ENCODE assay signal across 24 cellular contexts in genomic region chr20:35461620-35462019, GRCh38. TPM values are rescaled to one million over a fixed set of nuclear protein-coding genes. Genes with fewer than 3 reads are reported as not detected.
A peak's percentile ranks its signal among the peaks of the same experiment; 100 is the strongest.
DNase-seq lines count a peak whose midpoint lies in the region; ATAC-seq, FAIRE-seq and TF ChIP-seq lines count a peak whose summit lies in the region.
"Had no signal": no experiment of that assay in that cellular context is flagged by ENCODE, and none has a peak within 500 bp of the region (broad histone marks: within the 10 kb centered on the region; RNA-seq: fewer than 3 reads in every experiment).

No MANE protein-coding gene starts in this region.

- peaks cover 26% of the 10 kb centered on the region for H3K4me1 Mint-ChIP-seq in astrocyte (ENCODE audit: low read depth, unreplicated experiment)
- H3K4me1 Mint-ChIP-seq in activated T-helper 2 cell treated with anti-CD3 and anti-CD28 coated beads, Interferon-gamma antibody, Interleukin-2, Interleukin-4, amounts not matched to agents 10 μg/mL and 5 μg/mL and 100 μg/mL, durations not matched to agents 14 hours and 24 hours and 36 hours (ENCODE audit: low read depth): peaks cover 13% of the 10 kb centered on the region
- H3K4me1 Mint-ChIP-seq in immature natural killer cell: peaks cover 0 to 6% of the 10 kb centered on the region in 2 donors
- H3K4me1 Mint-ChIP-seq: CD14-positive monocyte had no signal

- H3K27ac ChIP-seq in BLaER1 treated with 17β-estradiol and CSF1 and Interleukin-3, amounts not matched to agents 10 nM and 100 nM: peak overlapping the region in 5 of 11 experiments; percentile 24 to 57 (median 47); a peak in 10 of 22 replicates
- no peak overlapping the region for H3K27ac ChIP-seq in astrocyte (ENCODE audit: low read depth, low read length)
- H3K27ac ChIP-seq: brain microvascular endothelial cell, colonic mucosa, heart left ventricle, ovary, upper lobe of left lung had no signal

- no peak overlapping the region for H3K4me3 ChIP-seq in BLaER1 treated with 17β-estradiol and CSF1 and Interleukin-3, amounts not matched to agents 10 nM and 100 nM
- no peak overlapping the region for H3K4me3 ChIP-seq in astrocyte (ENCODE audit: insufficient read depth, low read depth, low read length)
- H3K4me3 ChIP-seq: colonic mucosa, heart left ventricle, ovary, upper lobe of left lung had no signal

- no peaks in the 10 kb centered on the region for H3K27me3 Mint-ChIP-seq in astrocyte (ENCODE audit: low read depth, unreplicated experiment)
- H3K27me3 Mint-ChIP-seq in activated T-helper 2 cell treated with anti-CD3 and anti-CD28 coated beads, Interferon-gamma antibody, Interleukin-2, Interleukin-4, amounts not matched to agents 10 μg/mL and 5 μg/mL and 100 μg/mL, durations not matched to agents 14 hours and 24 hours and 36 hours (ENCODE audit: low read depth): no peaks in the 10 kb centered on the region
- peaks cover 0 to 1% (median 0%) of the 10 kb centered on the region in 3 donors for H3K27me3 Mint-ChIP-seq in immature natural killer cell (ENCODE audit: low read depth in 3 of 3)
- H3K27me3 Mint-ChIP-seq: activated naive CD8-positive, alpha-beta T cell treated with anti-CD3 and anti-CD28 coated beads, Interleukin-2, amount 50 U/mL, for 24 hours; natural killer cell treated with Interleukin-12 subunit alpha and Interleukin-12 subunit beta and Interleukin-15 and Interleukin-18, amount 100 ng/mL, for 72 hours had no signal

- no peak for FAIRE-seq in astrocyte (lab: Jason Lieb, UNC)
- FAIRE-seq: GM18507 had no signal

- peaks cover 25 to 67% (median 44%) of the 10 kb centered on the region in 11 experiments; a peak in 20 of 22 replicates for H3K36me3 ChIP-seq in BLaER1 treated with 17β-estradiol and CSF1 and Interleukin-3, amounts not matched to agents 10 nM and 100 nM
- H3K36me3 ChIP-seq in astrocyte (ENCODE audit: insufficient read depth, low read length): peaks cover 27% of the 10 kb centered on the region
- H3K36me3 ChIP-seq: colonic mucosa, ovary had no signal

- H3K9me3 Mint-ChIP-seq in astrocyte (ENCODE audit: unreplicated experiment) (no peaks in the 10 kb centered on the region), immature natural killer cell (no peaks in the 10 kb centered on the region)
- H3K9me3 Mint-ChIP-seq in activated T-helper 2 cell treated with anti-CD3 and anti-CD28 coated beads, Interferon-gamma antibody, Interleukin-2, Interleukin-4, amounts not matched to agents 10 μg/mL and 5 μg/mL and 100 μg/mL, durations not matched to agents 14 hours and 24 hours and 36 hours: no peaks in the 10 kb centered on the region
- H3K9me3 Mint-ChIP-seq: activated naive CD8-positive, alpha-beta T cell treated with anti-CD3 and anti-CD28 coated beads, Interleukin-2, amount 50 U/mL, for 24 hours; CD14-positive monocyte; natural killer cell treated with Interleukin-12 subunit alpha and Interleukin-12 subunit beta and Interleukin-15 and Interleukin-18, amount 100 ng/mL, for 72 hours; WTC11 had no signal

- H3K79me2 ChIP-seq in astrocyte (ENCODE audit: insufficient read depth, low read length): peaks cover 39% of the 10 kb centered on the region

- H3K27me3 ChIP-seq in BLaER1 treated with 17β-estradiol and CSF1 and Interleukin-3, amounts not matched to agents 10 nM and 100 nM: no peaks in the 10 kb centered on the region
- H3K27me3 ChIP-seq in astrocyte (ENCODE audit: insufficient read depth, low read length): no peaks in the 10 kb centered on the region
- H3K27me3 ChIP-seq: brain microvascular endothelial cell, colonic mucosa, heart left ventricle, ovary, upper lobe of left lung had no signal

- TF ChIP-seq CTCF in astrocyte (IDR thresholded peaks at IDR 0.05; ENCODE audit: insufficient read depth, low read depth, low read length): no peak

- H3K4me1 ChIP-seq in BLaER1 treated with 17β-estradiol and CSF1 and Interleukin-3, amounts not matched to agents 10 nM and 100 nM: peaks cover 12 to 83% (median 73%) of the 10 kb centered on the region in 10 experiments
- peaks cover 18% of the 10 kb centered on the region for H3K4me1 ChIP-seq in astrocyte (ENCODE audit: insufficient read depth, low read length)
- H3K4me1 ChIP-seq: colonic mucosa, upper lobe of left lung had no signal

- peaks cover 6 to 32% (median 21%) of the 10 kb centered on the region in 11 experiments; a peak in 17 of 22 replicates for H4K20me1 ChIP-seq in BLaER1 treated with 17β-estradiol and CSF1 and Interleukin-3, amounts not matched to agents 10 nM and 100 nM
- peaks cover 35% of the 10 kb centered on the region for H4K20me1 ChIP-seq in astrocyte (ENCODE audit: insufficient read depth, low read length)

- no peak for ATAC-seq in GM18520 (IDR thresholded peaks at IDR 0.05; ENCODE audit: unreplicated experiment)
- no peak for ATAC-seq in HG03439 (IDR thresholded peaks at IDR 0.05; ENCODE audit: unreplicated experiment)
- ATAC-seq: activated naive CD8-positive, alpha-beta T cell treated with anti-CD3 and anti-CD28 coated beads, Interleukin-2, amount 50 U/mL, for 24 hours; heart left ventricle; left colon; natural killer cell treated with Interleukin-12 subunit alpha and Interleukin-12 subunit beta and Interleukin-15 and Interleukin-18, amount 100 ng/mL, for 72 hours; Right ventricle myocardium inferior; WTC11 had no signal

- H3K27ac Mint-ChIP-seq in astrocyte (ENCODE audit: unreplicated experiment) (no peak overlapping the region), immature natural killer cell (no peak overlapping the region)
- H3K27ac Mint-ChIP-seq in activated T-helper 2 cell treated with anti-CD3 and anti-CD28 coated beads, Interferon-gamma antibody, Interleukin-2, Interleukin-4, amounts not matched to agents 10 μg/mL and 5 μg/mL and 100 μg/mL, durations not matched to agents 14 hours and 24 hours and 36 hours: no peak overlapping the region
- H3K27ac Mint-ChIP-seq: activated naive CD8-positive, alpha-beta T cell treated with anti-CD3 and anti-CD28 coated beads, Interleukin-2, amount 50 U/mL, for 24 hours; CD14-positive monocyte; WTC11 had no signal

- peak overlapping the region in 9 of 11 experiments; percentile 25 to 80 (median 66); a peak in 17 of 22 replicates for H3K4me2 ChIP-seq in BLaER1 treated with 17β-estradiol and CSF1 and Interleukin-3, amounts not matched to agents 10 nM and 100 nM
- H3K4me2 ChIP-seq in astrocyte (ENCODE audit: low read length): no peak overlapping the region

- H2AFZ ChIP-seq in astrocyte (ENCODE audit: low read depth, low read length): no peak overlapping the region

- H3K9ac ChIP-seq in BLaER1 treated with 17β-estradiol and CSF1 and Interleukin-3, amounts not matched to agents 10 nM and 100 nM: peak overlapping the region in 6 of 11 experiments; percentile 2 to 35 (median 8); a peak in 3 of 22 replicates
- peak overlapping the region; percentile 45 for H3K9ac ChIP-seq in astrocyte (ENCODE audit: low read length)

- DNase-seq in NCI-H1436 treated with DMSO at 0.1 percent for 48 hours (lab: John Stamatoyannopoulos, UW) (peak; percentile 59), astrocyte (ENCODE audit: low read depth) (peak; percentile 29), iris pigment epithelial cell (ENCODE audit: low read depth) (peak; percentile 35), immature natural killer cell (no peak)
- no peak for DNase-seq in activated T-helper 2 cell treated with anti-CD3 and anti-CD28 coated beads, Interferon-gamma antibody, Interleukin-2, Interleukin-4, amounts not matched to agents 10 μg/mL and 5 μg/mL and 100 μg/mL, durations not matched to agents 14 hours and 24 hours and 36 hours (ENCODE audit: low spot score)
- DNase-seq: activated CD4-positive, alpha-beta T cell treated with anti-CD3 and anti-CD28 coated beads, Interleukin-2, amount 50 U/mL, for 48 hours; activated CD8-positive, alpha-beta memory T cell treated with anti-CD3 and anti-CD28 coated beads, Interleukin-2, amount 50 U/mL, for 48 hours; activated naive CD8-positive, alpha-beta T cell treated with anti-CD3 and anti-CD28 coated beads, Interleukin-2, amount 50 U/mL, for 24 hours; brain microvascular endothelial cell; colonic mucosa; heart left ventricle; left colon; midbrain; ovary; upper lobe of left lung had no signal

- H3K4me3 Mint-ChIP-seq in astrocyte (ENCODE audit: unreplicated experiment): no peak overlapping the region
- no peak overlapping the region for H3K4me3 Mint-ChIP-seq in activated T-helper 2 cell treated with anti-CD3 and anti-CD28 coated beads, Interferon-gamma antibody, Interleukin-2, Interleukin-4, amounts not matched to agents 10 μg/mL and 5 μg/mL and 100 μg/mL, durations not matched to agents 14 hours and 24 hours and 36 hours (ENCODE audit: low read depth)
- H3K4me3 Mint-ChIP-seq in immature natural killer cell: no peak overlapping the region
- H3K4me3 Mint-ChIP-seq: activated naive CD8-positive, alpha-beta T cell treated with anti-CD3 and anti-CD28 coated beads, Interleukin-2, amount 50 U/mL, for 24 hours; CD14-positive monocyte; natural killer cell treated with Interleukin-12 subunit alpha and Interleukin-12 subunit beta and Interleukin-15 and Interleukin-18, amount 100 ng/mL, for 72 hours; WTC11 had no signal

- intact Hi-C loops in activated T-helper 2 cell treated with anti-CD3 and anti-CD28 coated beads, Interferon-gamma antibody, Interleukin-2, Interleukin-4, amounts not matched to agents 10 μg/mL and 5 μg/mL and 100 μg/mL, durations not matched to agents 14 hours and 24 hours and 36 hours (cut with micrococcal nuclease): no loop called here

- no peaks in the 10 kb centered on the region for H3K9me3 ChIP-seq in BLaER1 treated with 17β-estradiol and CSF1 and Interleukin-3, amounts not matched to agents 10 nM and 100 nM (replicated peaks in 1 of 11)
- no peaks in the 10 kb centered on the region for H3K9me3 ChIP-seq in astrocyte (ENCODE audit: insufficient read depth, low read depth, low read length)
- H3K9me3 ChIP-seq: colonic mucosa, heart left ventricle, ovary, upper lobe of left lung had no signal

- H3K36me3 Mint-ChIP-seq in astrocyte (ENCODE audit: low read depth, unreplicated experiment) (peaks cover 20% of the 10 kb centered on the region), immature natural killer cell (peaks cover 0 to 3% (median 0%) of the 10 kb centered on the region in 3 donors)
- peaks cover 17% of the 10 kb centered on the region for H3K36me3 Mint-ChIP-seq in activated T-helper 2 cell treated with anti-CD3 and anti-CD28 coated beads, Interferon-gamma antibody, Interleukin-2, Interleukin-4, amounts not matched to agents 10 μg/mL and 5 μg/mL and 100 μg/mL, durations not matched to agents 14 hours and 24 hours and 36 hours (ENCODE audit: low read depth)
- H3K36me3 Mint-ChIP-seq: natural killer cell treated with Interleukin-12 subunit alpha and Interleukin-12 subunit beta and Interleukin-15 and Interleukin-18, amount 100 ng/mL, for 72 hours had no signal

RNA-seq across cellular contexts. Expression of gene CEP250, which starts 6.2 kb away (rescaled TPM):
- 81.2 and 107 TPM in 2 replicates for total RNA-seq in astrocyte
- 51.0 and 54.6 TPM in 2 replicates for total RNA-seq in activated T-helper 2 cell treated with anti-CD3 and anti-CD28 coated beads, Interferon-gamma antibody, Interleukin-2, Interleukin-4, amounts not matched to agents 10 μg/mL and 5 μg/mL and 100 μg/mL, durations not matched to agents 14 hours and 24 hours and 36 hours
- polyA plus RNA-seq in immature natural killer cell: 10 to 100 TPM in 1 of 3 donors, 1 to 10 TPM in 2; 2.5 to 22.4 (median 4.4) TPM

RNA-seq across cellular contexts. Expression of gene GDF5, which starts 23.6 kb away (rescaled TPM):
- 12.6 and 15.9 TPM in 2 replicates for total RNA-seq in astrocyte
- not detected in 2 replicates for total RNA-seq in activated T-helper 2 cell treated with anti-CD3 and anti-CD28 coated beads, Interferon-gamma antibody, Interleukin-2, Interleukin-4, amounts not matched to agents 10 μg/mL and 5 μg/mL and 100 μg/mL, durations not matched to agents 14 hours and 24 hours and 36 hours
- polyA plus RNA-seq in immature natural killer cell: not detected
- total RNA-seq: HT-29; natural killer cell treated with Interleukin-12 subunit alpha and Interleukin-12 subunit beta and Interleukin-15 and Interleukin-18, amount 100 ng/mL, for 72 hours; WTC11 had no signal
- polyA plus RNA-seq: CD14-positive monocyte, ovary had no signal

RNA-seq across cellular contexts. Expression of gene UQCC1, which starts 49.8 kb away (rescaled TPM):
- 44.5 and 49.0 TPM in 2 replicates for total RNA-seq in astrocyte
- 53.9 and 65.7 TPM in 2 replicates for total RNA-seq in activated T-helper 2 cell treated with anti-CD3 and anti-CD28 coated beads, Interferon-gamma antibody, Interleukin-2, Interleukin-4, amounts not matched to agents 10 μg/mL and 5 μg/mL and 100 μg/mL, durations not matched to agents 14 hours and 24 hours and 36 hours
- 10 to 100 TPM; 13.1 to 17.3 (median 14.7) TPM for polyA plus RNA-seq in immature natural killer cell

Comparison
In these comparisons a context has a peak if more than half of its experiments do, and no peak if none do; other contexts are left out.
1. DNase-seq: peak in NCI-H1436 treated with DMSO at 0.1 percent for 48 hours (single experiment), astrocyte (single experiment) and iris pigment epithelial cell (single experiment); none in activated T-helper 2 cell treated with anti-CD3 and anti-CD28 coated beads, Interferon-gamma antibody, Interleukin-2, Interleukin-4, amounts not matched to agents 10 μg/mL and 5 μg/mL and 100 μg/mL, durations not matched to agents 14 hours and 24 hours and 36 hours (single experiment) and immature natural killer cell (0 of 3).
2. RNA of gene GDF5, which starts 23.6 kb away (total RNA-seq): 12.6 to 15.9 TPM in astrocyte; not detected in activated T-helper 2 cell treated with anti-CD3 and anti-CD28 coated beads, Interferon-gamma antibody, Interleukin-2, Interleukin-4, amounts not matched to agents 10 μg/mL and 5 μg/mL and 100 μg/mL, durations not matched to agents 14 hours and 24 hours and 36 hours; every median in the first group is over 10 times any median in the second.